8 cellular contexts compared by ENCODE assay signal in genomic region chr1:3453203-3453761, GRCh38. TPM values are rescaled to one million over a fixed set of nuclear protein-coding genes. Genes with fewer than 3 reads are reported as not detected.
DNase-seq lines count a peak whose midpoint lies in the region; ATAC-seq and TF ChIP-seq lines count a peak whose summit lies in the region.

No MANE protein-coding gene starts in this region.

- no peak for TF ChIP-seq EP300 in Ishikawa (IDR thresholded peaks at IDR 0.05; ENCODE audit: borderline replicate concordance)

- DNase-seq in EL: peak; percentile 60
- peak; percentile 80 for DNase-seq in SW480 (ENCODE audit: low spot score)
- DNase-seq in activated naive CD8-positive, alpha-beta T cell treated with anti-CD3 and anti-CD28 coated beads, Interleukin-2, amount 50 U/mL, for 16 hours (ENCODE audit: low read depth, low spot score): peak; percentile 38
- peak; percentile 66 to 79 for DNase-seq in heart right ventricle
- DNase-seq in putamen (ENCODE audit: low spot score): peak; percentile 56
- DNase-seq in NCI-H2029 treated with DMSO at 0.1 percent for 48 hours (lab: John Stamatoyannopoulos, UW): no peak

- intact Hi-C loops in heart right ventricle (cut with DNase I): loop anchor here in 8 of 10 donors (1.0 to 10.0 kb wide), 6 partner anchors 30 to 272 kb away; no protein-coding TSS in a partner anchor

- TF ChIP-seq RAD21 in Ishikawa (IDR thresholded peaks at IDR 0.05; ENCODE audit: low read depth): peak; percentile 96

- H3K36me3 ChIP-seq in heart right ventricle: no peaks in the 10 kb centered on the region

- peak; percentile 90 to 97 (median 96) for TF ChIP-seq CTCF in heart right ventricle (IDR thresholded peaks at IDR 0.05)

- no peak overlapping the region for H3K27ac ChIP-seq in heart right ventricle

- 25 to 26% methylated on average over 18 of the region's 18 CpGs for WGBS in heart right ventricle, 2 donors

- peaks cover 3 to 46% (median 25%) of the 10 kb centered on the region in 7 donors for H3K27me3 ChIP-seq in heart right ventricle

- H3K4me1 ChIP-seq in heart right ventricle: peaks cover 15 to 33% (median 25%) of the 10 kb centered on the region in 9 donors

- peak; percentile 68 to 90 (median 81) for ATAC-seq in heart right ventricle
- no peak for ATAC-seq in GM18868 (IDR thresholded peaks at IDR 0.05; ENCODE audit: unreplicated experiment)

- H3K9me3 ChIP-seq in heart right ventricle: no peaks in the 10 kb centered on the region

- H3K4me3 ChIP-seq in heart right ventricle: no peak overlapping the region

TF ChIP-seq in Ishikawa, 13 proteins besides CTCF, POLR2A, EP300 and RAD21:
- TF ChIP-seq USF1 (IDR thresholded peaks at IDR 0.05) (no peak), ZBTB7A (IDR thresholded peaks at IDR 0.05; ENCODE audit: low read depth) (no peak; the same call in none of the 2 replicates), TEAD4 (IDR thresholded peaks at IDR 0.05) (no peak), CEBPB (IDR thresholded peaks at IDR 0.05) (no peak), CREB1 (IDR thresholded peaks at IDR 0.05; ENCODE audit: low read depth) (no peak), REST (IDR thresholded peaks at IDR 0.05; ENCODE audit: low read depth) (no peak), TAF1 (IDR thresholded peaks at IDR 0.05; ENCODE audit: low read depth) (no peak), EGR1 (IDR thresholded peaks at IDR 0.05) (no peak), TCF12 (IDR thresholded peaks at IDR 0.05; ENCODE audit: low read depth) (no peak), FOXM1 (IDR thresholded peaks at IDR 0.05; ENCODE audit: borderline replicate concordance, low read depth) (no peak), YY1 (IDR thresholded peaks at IDR 0.05; ENCODE audit: low read depth) (no peak), MAX (IDR thresholded peaks at IDR 0.05) (no peak), NFIC (IDR thresholded peaks at IDR 0.05) (no peak)
TF ChIP-seq in Ishikawa: peak in this region for 0.

RNA-seq across cellular contexts. Expression of gene ARHGEF16, which starts 1.2 kb away (rescaled TPM):
- total RNA-seq in heart right ventricle: 1 to 10 TPM in 1 of 10 donors, under 1 TPM in 9; 0.17 to 1.1 (median 0.35) TPM
- 1 to 10 TPM in 1 of 2 donors, under 1 TPM in 1; 0.62 to 1.1 TPM for polyA plus RNA-seq in heart right ventricle
